19 cellular contexts compared by ENCODE assay signal in genomic region chr1:238772321-238772720, GRCh38.
DNase-seq lines count a peak whose midpoint lies in the region; ATAC-seq, FAIRE-seq and TF ChIP-seq lines count a peak whose summit lies in the region.
"Had no signal": no experiment of that assay in that cellular context is flagged by ENCODE, and none has a peak within 500 bp of the region (broad histone marks: within the 10 kb centered on the region; RNA-seq: fewer than 3 reads in every experiment).

No MANE protein-coding gene starts in this region.

- H3K9me3 ChIP-seq in PC-3 (ENCODE audit: low read length) (no peaks in the 10 kb centered on the region), uterus (no peaks in the 10 kb centered on the region)
- H3K9me3 ChIP-seq: MG63 had no signal

- H3K9me2 ChIP-seq in PC-3 (replicated peaks; ENCODE audit: low read length) = no peaks in the 10 kb centered on the region

- no peak overlapping the region for H3K9ac ChIP-seq in PC-3 (ENCODE audit: low read length)

- no peaks in the 10 kb centered on the region for H3K27me3 ChIP-seq in PC-3 (ENCODE audit: low read length)
- H3K27me3 ChIP-seq in uterus = no peaks in the 10 kb centered on the region
- H3K27me3 ChIP-seq: MG63 had no signal

- ATAC-seq in PC-3 (peak; percentile 77), GM21447 (IDR thresholded peaks at IDR 0.05; ENCODE audit: unreplicated experiment) (no peak)
- ATAC-seq: GM23338, HCT116, Panc1 had no signal

- no TSS peak for BruUV-seq in PC-3 (replicated peaks; lab: Mats Ljungman, UMichigan)

- CTCF ChIA-PET in PC-3 (lab: Charles Lee) = no interaction called here

- POLR2A ChIA-PET in PC-3 (lab: Charles Lee; ENCODE audit: unreplicated experiment) = no interaction called here

- H2AFZ ChIP-seq in PC-3 (ENCODE audit: low read length) = no peak overlapping the region
- H2AFZ ChIP-seq: GM23338 had no signal

- no peaks in the 10 kb centered on the region for H4K20me1 ChIP-seq in PC-3 (ENCODE audit: low read length)

- no peaks in the 10 kb centered on the region for H3K79me2 ChIP-seq in PC-3 (ENCODE audit: low read length)

- intact Hi-C loops in PC-3 (cut with micrococcal nuclease) = no loop called here
- intact Hi-C loops in uterus (cut with DNase I; ENCODE audit: low total_unique reads) = no loop called here

- H3K4me3 ChIP-seq in PC-3 (ENCODE audit: low read length) = no peak overlapping the region
- no peak overlapping the region for H3K4me3 ChIP-seq in uterus
- H3K4me3 ChIP-seq: GM23338, MG63 had no signal

- H3K27ac ChIP-seq in PC-3 (ENCODE audit: low read length) (no peak overlapping the region), uterus (no peak overlapping the region)

- no peak for TF ChIP-seq CTCF in PC-3 (conservative IDR thresholded peaks at IDR 0.05; ENCODE audit: low read depth, low read length)
- TF ChIP-seq CTCF in uterus (IDR thresholded peaks at IDR 0.05) = no peak

- TF ChIP-seq POLR2A in uterus (IDR thresholded peaks at IDR 0.05) = no peak

- peak overlapping the region; percentile 16; the same call in 1 of the 2 replicates for H3K4me2 ChIP-seq in PC-3 (ENCODE audit: low read length)
- H3K4me2 ChIP-seq: GM23338 had no signal

- H3K4me1 ChIP-seq in PC-3 (ENCODE audit: insufficient read depth, low read length) = 0 out of 2 replicates have a peak, but pooled peaks cover 6% of the 10 kb centered on the region
- no peaks in the 10 kb centered on the region for H3K4me1 ChIP-seq in uterus

- no peaks in the 10 kb centered on the region for H3K36me3 ChIP-seq in PC-3 (ENCODE audit: low read depth, low read length)
- no peaks in the 10 kb centered on the region for H3K36me3 ChIP-seq in uterus
- H3K36me3 ChIP-seq: MG63 had no signal

- no peaks in the 10 kb centered on the region for H3F3A ChIP-seq in PC-3 (ENCODE audit: low read length, unreplicated experiment)

- peak; percentile 5 for FAIRE-seq in colon (lab: Jason Lieb, UNC)
- FAIRE-seq: G401.6 had no signal

- DNase-seq in ELR (ENCODE audit: low read depth) (peak; percentile 80), PC-3 (peak; percentile 44), stromal cell of bone marrow (ENCODE audit: low read depth) (peak; percentile 14), uterus (no peak), NCI-H1694 treated with DMSO at 0.1 percent for 48 hours (lab: John Stamatoyannopoulos, UW) (no peak)
- DNase-seq: CD4-positive, alpha-beta T cell; MG63; NCI-H1092; NCI-H1694; NCI-H2107; NCI-H2227 treated with DMSO at 0.1 percent for 48 hours; NCI-H524; Right ventricle myocardium superior had no signal

Comparison
In these comparisons a context has a peak if more than half of its experiments do, and no peak if none do; other contexts are left out.
1. DNase-seq: peak in ELR (single experiment), PC-3 (single experiment) and stromal cell of bone marrow (single experiment); none in uterus (0 of 2) and NCI-H1694 treated with DMSO at 0.1 percent for 48 hours (single experiment).